Comparison of ENCODE assay signal across 1 cellular context in genomic region chr11:61682093-61682732, GRCh38.
TF ChIP-seq lines count a peak whose summit lies in the region.

No MANE protein-coding gene starts in this region.

TF ChIP-seq in HepG2, 621 proteins besides CTCF, POLR2A, EP300 and RAD21 (continued from another document and continues in another):
- no peak for TF ChIP-seq DBP (CRISPR knock-in tag; IDR thresholded peaks at IDR 0.05; ENCODE audit: not compliant biosample characterization)
- TF ChIP-seq ZNF570 (CRISPR knock-in tag; IDR thresholded peaks at IDR 0.05; ENCODE audit: borderline replicate concordance): no peak
- TF ChIP-seq SRSF9 (IDR thresholded peaks at IDR 0.05; ENCODE audit: borderline replicate concordance, insufficient read depth, low read depth, low read length, poor library complexity, severe bottlenecking): no peak
- TF ChIP-seq IRF9 (CRISPR knock-in tag; IDR thresholded peaks at IDR 0.05; ENCODE audit: borderline replicate concordance): no peak
- peak; percentile 95 for TF ChIP-seq BORCS8-MEF2B (CRISPR knock-in tag; IDR thresholded peaks at IDR 0.05)
- TF ChIP-seq, protein P1, sequence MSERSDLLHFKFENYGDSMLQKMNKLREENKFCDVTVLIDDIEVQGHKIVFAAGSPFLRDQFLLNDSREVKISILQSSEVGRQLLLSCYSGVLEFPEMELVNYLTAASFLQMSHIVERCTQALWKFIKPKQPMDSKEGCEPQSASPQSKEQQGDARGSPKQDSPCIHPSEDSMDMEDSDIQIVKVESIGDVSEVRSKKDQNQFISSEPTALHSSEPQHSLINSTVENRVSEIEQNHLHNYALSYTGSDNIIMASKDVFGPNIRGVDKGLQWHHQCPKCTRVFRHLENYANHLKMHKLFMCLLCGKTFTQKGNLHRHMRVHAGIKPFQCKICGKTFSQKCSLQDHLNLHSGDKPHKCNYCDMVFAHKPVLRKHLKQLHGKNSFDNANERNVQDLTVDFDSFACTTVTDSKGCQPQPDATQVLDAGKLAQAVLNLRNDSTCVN (CRISPR knock-in tag; IDR thresholded peaks at IDR 0.05; ENCODE audit: borderline replicate concordance): peak; percentile 94
- TF ChIP-seq, protein P2, sequence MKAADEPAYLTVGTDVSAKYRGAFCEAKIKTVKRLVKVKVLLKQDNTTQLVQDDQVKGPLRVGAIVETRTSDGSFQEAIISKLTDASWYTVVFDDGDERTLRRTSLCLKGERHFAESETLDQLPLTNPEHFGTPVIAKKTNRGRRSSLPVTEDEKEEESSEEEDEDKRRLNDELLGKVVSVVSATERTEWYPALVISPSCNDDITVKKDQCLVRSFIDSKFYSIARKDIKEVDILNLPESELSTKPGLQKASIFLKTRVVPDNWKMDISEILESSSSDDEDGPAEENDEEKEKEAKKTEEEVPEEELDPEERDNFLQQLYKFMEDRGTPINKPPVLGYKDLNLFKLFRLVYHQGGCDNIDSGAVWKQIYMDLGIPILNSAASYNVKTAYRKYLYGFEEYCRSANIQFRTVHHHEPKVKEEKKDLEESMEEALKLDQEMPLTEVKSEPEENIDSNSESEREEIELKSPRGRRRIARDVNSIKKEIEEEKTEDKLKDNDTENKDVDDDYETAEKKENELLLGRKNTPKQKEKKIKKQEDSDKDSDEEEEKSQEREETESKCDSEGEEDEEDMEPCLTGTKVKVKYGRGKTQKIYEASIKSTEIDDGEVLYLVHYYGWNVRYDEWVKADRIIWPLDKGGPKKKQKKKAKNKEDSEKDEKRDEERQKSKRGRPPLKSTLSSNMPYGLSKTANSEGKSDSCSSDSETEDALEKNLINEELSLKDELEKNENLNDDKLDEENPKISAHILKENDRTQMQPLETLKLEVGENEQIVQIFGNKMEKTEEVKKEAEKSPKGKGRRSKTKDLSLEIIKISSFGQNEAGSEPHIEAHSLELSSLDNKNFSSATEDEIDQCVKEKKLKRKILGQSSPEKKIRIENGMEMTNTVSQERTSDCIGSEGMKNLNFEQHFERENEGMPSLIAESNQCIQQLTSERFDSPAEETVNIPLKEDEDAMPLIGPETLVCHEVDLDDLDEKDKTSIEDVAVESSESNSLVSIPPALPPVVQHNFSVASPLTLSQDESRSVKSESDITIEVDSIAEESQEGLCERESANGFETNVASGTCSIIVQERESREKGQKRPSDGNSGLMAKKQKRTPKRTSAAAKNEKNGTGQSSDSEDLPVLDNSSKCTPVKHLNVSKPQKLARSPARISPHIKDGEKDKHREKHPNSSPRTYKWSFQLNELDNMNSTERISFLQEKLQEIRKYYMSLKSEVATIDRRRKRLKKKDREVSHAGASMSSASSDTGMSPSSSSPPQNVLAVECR (CRISPR knock-in tag; IDR thresholded peaks at IDR 0.05; ENCODE audit: borderline replicate concordance): peak; percentile 93; the same call in 1 of the 2 replicates
- TF ChIP-seq NCOR1 (IDR thresholded peaks at IDR 0.05; ENCODE audit: borderline replicate concordance, low read length): peak; percentile 57; the same call in 1 of the 2 replicates
- TF ChIP-seq ZSCAN22 (CRISPR knock-in tag; IDR thresholded peaks at IDR 0.05): peak; percentile 39; the same call in 1 of the 2 replicates
- peak; percentile 63 for TF ChIP-seq JARID2 (CRISPR knock-in tag; IDR thresholded peaks at IDR 0.05; ENCODE audit: insufficient replicate concordance)
- TF ChIP-seq SRY (CRISPR knock-in tag; IDR thresholded peaks at IDR 0.05): 0 out of 2 replicates have a peak, but pooled peaks have one; percentile 60
- no peak for TF ChIP-seq ATM (IDR thresholded peaks at IDR 0.05; ENCODE audit: borderline replicate concordance)
- no peak for TF ChIP-seq PAX8 (CRISPR knock-in tag; IDR thresholded peaks at IDR 0.05; ENCODE audit: borderline replicate concordance)
- peak; percentile 98 for TF ChIP-seq MAZ (IDR thresholded peaks at IDR 0.05; ENCODE audit: borderline replicate concordance, low read depth, low read length)
- peak; percentile 93 for TF ChIP-seq MAZ (CRISPR knock-in tag; IDR thresholded peaks at IDR 0.05; ENCODE audit: low read depth)
- peak; percentile 79; the same call in 1 of the 2 replicates for TF ChIP-seq HOXD1 (CRISPR knock-in tag; IDR thresholded peaks at IDR 0.05)
- TF ChIP-seq HES4 (CRISPR knock-in tag; IDR thresholded peaks at IDR 0.05; ENCODE audit: borderline replicate concordance): no peak; the same call in 1 of the 2 replicates
- peak; percentile 71; the same call in 1 of the 2 replicates for TF ChIP-seq NFATC3 (CRISPR knock-in tag; IDR thresholded peaks at IDR 0.05)
- no peak for TF ChIP-seq ZKSCAN5 (CRISPR knock-in tag; IDR thresholded peaks at IDR 0.05)
- no peak for TF ChIP-seq SYNCRIP (IDR thresholded peaks at IDR 0.05; ENCODE audit: insufficient read depth, low read depth, low read length)
- TF ChIP-seq ARNT2 (CRISPR knock-in tag; IDR thresholded peaks at IDR 0.05; ENCODE audit: low read depth): no peak; the same call in 1 of the 2 replicates
- no peak; the same call in 1 of the 2 replicates for TF ChIP-seq MAFF (IDR thresholded peaks at IDR 0.05; ENCODE audit: low read depth, low read length)
- TF ChIP-seq, protein P3, sequence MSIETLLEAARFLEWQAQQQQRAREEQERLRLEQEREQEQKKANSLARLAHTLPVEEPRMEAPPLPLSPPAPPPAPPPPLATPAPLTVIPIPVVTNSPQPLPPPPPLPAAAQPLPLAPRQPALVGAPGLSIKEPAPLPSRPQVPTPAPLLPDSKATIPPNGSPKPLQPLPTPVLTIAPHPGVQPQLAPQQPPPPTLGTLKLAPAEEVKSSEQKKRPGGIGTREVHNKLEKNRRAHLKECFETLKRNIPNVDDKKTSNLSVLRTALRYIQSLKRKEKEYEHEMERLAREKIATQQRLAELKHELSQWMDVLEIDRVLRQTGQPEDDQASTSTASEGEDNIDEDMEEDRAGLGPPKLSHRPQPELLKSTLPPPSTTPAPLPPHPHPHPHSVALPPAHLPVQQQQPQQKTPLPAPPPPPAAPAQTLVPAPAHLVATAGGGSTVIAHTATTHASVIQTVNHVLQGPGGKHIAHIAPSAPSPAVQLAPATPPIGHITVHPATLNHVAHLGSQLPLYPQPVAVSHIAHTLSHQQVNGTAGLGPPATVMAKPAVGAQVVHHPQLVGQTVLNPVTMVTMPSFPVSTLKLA (IDR thresholded peaks at IDR 0.05): peak; percentile 94
- TF ChIP-seq, protein P4, sequence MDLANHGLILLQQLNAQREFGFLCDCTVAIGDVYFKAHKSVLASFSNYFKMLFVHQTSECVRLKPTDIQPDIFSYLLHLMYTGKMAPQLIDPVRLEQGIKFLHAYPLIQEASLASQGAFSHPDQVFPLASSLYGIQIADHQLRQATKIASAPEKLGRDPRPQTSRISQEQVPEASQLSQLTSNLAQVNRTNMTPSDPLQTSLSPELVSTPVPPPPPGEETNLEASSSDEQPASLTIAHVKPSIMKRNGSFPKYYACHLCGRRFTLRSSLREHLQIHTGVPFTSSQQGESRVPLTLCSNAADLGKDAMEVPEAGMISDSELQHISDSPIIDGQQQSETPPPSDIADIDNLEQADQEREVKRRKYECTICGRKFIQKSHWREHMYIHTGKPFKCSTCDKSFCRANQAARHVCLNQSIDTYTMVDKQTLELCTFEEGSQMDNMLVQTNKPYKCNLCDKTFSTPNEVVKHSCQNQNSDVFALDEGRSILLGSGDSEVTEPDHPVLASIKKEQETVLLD (CRISPR knock-in tag; IDR thresholded peaks at IDR 0.05; ENCODE audit: low read depth): 0 out of 2 replicates have a peak, but pooled peaks have one; percentile 51
- no peak for TF ChIP-seq RARG (CRISPR knock-in tag; IDR thresholded peaks at IDR 0.05; ENCODE audit: low read depth)
- peak; percentile 63 for TF ChIP-seq SOX13 (IDR thresholded peaks at IDR 0.05)
- TF ChIP-seq SOX13 (CRISPR knock-in tag; conservative IDR thresholded peaks at IDR 0.05 in 1 of 2, IDR thresholded peaks at IDR 0.05 in 1 of 2): peak in 1 of 2 experiments; percentile 83; a peak in 2 of 4 replicates
- no peak for TF ChIP-seq DZIP1 (CRISPR knock-in tag; IDR thresholded peaks at IDR 0.05)
- no peak for TF ChIP-seq SMAD9 (CRISPR knock-in tag; IDR thresholded peaks at IDR 0.05)
- no peak for TF ChIP-seq CENPX (CRISPR knock-in tag; IDR thresholded peaks at IDR 0.05)
- peak; percentile 65 for TF ChIP-seq ATF7-NPFF (CRISPR knock-in tag; IDR thresholded peaks at IDR 0.05; ENCODE audit: low read depth)
- no peak for TF ChIP-seq HHEX (CRISPR knock-in tag; IDR thresholded peaks at IDR 0.05)
- 0 out of 2 replicates have a peak, but pooled peaks have one; percentile 81 for TF ChIP-seq ZNF772 (CRISPR knock-in tag; IDR thresholded peaks at IDR 0.05)
- TF ChIP-seq ADNP (CRISPR knock-in tag; IDR thresholded peaks at IDR 0.05): no peak
- TF ChIP-seq NFE2L1 (CRISPR knock-in tag; IDR thresholded peaks at IDR 0.05; ENCODE audit: borderline replicate concordance): no peak
- TF ChIP-seq ZNF431 (CRISPR knock-in tag; IDR thresholded peaks at IDR 0.05; ENCODE audit: borderline replicate concordance, low read depth): peak; percentile 90; the same call in 1 of the 2 replicates
- peak; percentile 97 for TF ChIP-seq MEIS2 (CRISPR knock-in tag; IDR thresholded peaks at IDR 0.05)
- no peak for TF ChIP-seq ZNF3 (CRISPR knock-in tag; IDR thresholded peaks at IDR 0.05)
- no peak for TF ChIP-seq ZNF841 (CRISPR knock-in tag; IDR thresholded peaks at IDR 0.05; ENCODE audit: borderline replicate concordance)
- TF ChIP-seq TEF (CRISPR knock-in tag; IDR thresholded peaks at IDR 0.05): no peak
- TF ChIP-seq, protein P5, sequence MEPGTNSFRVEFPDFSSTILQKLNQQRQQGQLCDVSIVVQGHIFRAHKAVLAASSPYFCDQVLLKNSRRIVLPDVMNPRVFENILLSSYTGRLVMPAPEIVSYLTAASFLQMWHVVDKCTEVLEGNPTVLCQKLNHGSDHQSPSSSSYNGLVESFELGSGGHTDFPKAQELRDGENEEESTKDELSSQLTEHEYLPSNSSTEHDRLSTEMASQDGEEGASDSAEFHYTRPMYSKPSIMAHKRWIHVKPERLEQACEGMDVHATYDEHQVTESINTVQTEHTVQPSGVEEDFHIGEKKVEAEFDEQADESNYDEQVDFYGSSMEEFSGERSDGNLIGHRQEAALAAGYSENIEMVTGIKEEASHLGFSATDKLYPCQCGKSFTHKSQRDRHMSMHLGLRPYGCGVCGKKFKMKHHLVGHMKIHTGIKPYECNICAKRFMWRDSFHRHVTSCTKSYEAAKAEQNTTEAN (CRISPR knock-in tag; conservative IDR thresholded peaks at IDR 0.05): peak; percentile 69
- TF ChIP-seq STAT5B (CRISPR knock-in tag; IDR thresholded peaks at IDR 0.05): no peak
- TF ChIP-seq LCORL (IDR thresholded peaks at IDR 0.05): no peak
- TF ChIP-seq LCORL (CRISPR knock-in tag; IDR thresholded peaks at IDR 0.05): peak; percentile 84
- TF ChIP-seq KLF12 (CRISPR knock-in tag; IDR thresholded peaks at IDR 0.05; ENCODE audit: borderline replicate concordance): no peak
- peak; percentile 65 for TF ChIP-seq MYPOP (CRISPR knock-in tag; IDR thresholded peaks at IDR 0.05)
- no peak for TF ChIP-seq TRIM22 (IDR thresholded peaks at IDR 0.05)
- no peak for TF ChIP-seq ZNF234 (CRISPR knock-in tag; conservative IDR thresholded peaks at IDR 0.05)
